ENCODE assay signal across 9 cellular contexts in the genomic region with DNA sequence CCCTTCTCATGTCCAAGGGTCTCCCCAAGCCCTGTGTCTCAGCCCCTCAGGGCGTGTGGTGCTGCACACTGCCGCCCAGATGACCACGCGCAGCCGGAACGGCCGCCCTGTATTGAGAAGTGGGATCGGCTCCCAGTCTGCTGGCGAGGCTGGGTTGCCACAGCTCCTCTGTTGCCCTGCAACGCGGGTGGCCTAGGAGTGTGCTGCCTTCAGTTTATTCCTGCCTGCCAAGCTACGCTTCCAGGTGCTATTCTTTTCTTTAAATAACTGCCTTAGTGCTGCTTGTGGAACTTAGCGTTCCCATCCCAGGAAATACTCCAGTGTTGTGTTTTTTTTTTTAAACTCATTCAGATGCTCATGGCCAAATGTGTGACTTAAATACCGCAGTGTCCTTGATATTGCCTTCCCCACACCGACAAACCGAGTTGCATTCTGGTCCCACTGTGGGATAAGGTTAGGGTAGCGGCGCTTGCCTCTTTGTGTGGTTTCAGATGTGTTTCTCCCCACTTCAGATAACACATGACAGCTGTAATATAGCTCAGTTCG. TPM values are rescaled to one million over a fixed set of nuclear protein-coding genes. Genes with fewer than 3 reads are reported as not detected.
DNase-seq lines count a peak whose midpoint lies in the region; ATAC-seq and TF ChIP-seq lines count a peak whose summit lies in the region.
"Had no signal": no experiment of that assay in that cellular context is flagged by ENCODE, and none has a peak within 500 bp of the region (broad histone marks: within the 10 kb centered on the region; RNA-seq: fewer than 3 reads in every experiment).

No MANE protein-coding gene starts in this region.

- no peak overlapping the region for H2AFZ ChIP-seq in HCT116 (ENCODE audit: low read depth, low read length, poor library complexity, severe bottlenecking)

- H3K9me2 ChIP-seq in HCT116 (ENCODE audit: insufficient read depth): no peaks in the 10 kb centered on the region

- BruUV-seq in HCT116 (replicated peaks; lab: Mats Ljungman, UMichigan): no TSS peak

- H3K9me3 ChIP-seq in HCT116 (ENCODE audit: control insufficient read depth in 1 of 2, insufficient read depth in 1 of 2, low read depth in 1 of 2, low read length in 2 of 2) (no peaks in the 10 kb centered on the region), iPS-18a (ENCODE audit: control insufficient read depth, low read depth, low read length) (no peaks in the 10 kb centered on the region)

- peak overlapping the region in 1 of 2 donors; percentile 37 for H3K27ac Mint-ChIP-seq in stimulated activated naive CD8-positive, alpha-beta T cell treated with anti-CD3 and anti-CD28 coated beads, Interleukin-15, amount 100 ng/mL, for 72 hours

- CTCF ChIA-PET in HCT116 (lab: Charles Lee): no interaction called here

- H3K79me2 ChIP-seq in HCT116 (ENCODE audit: insufficient read depth, low read length): peaks cover 100% of the 10 kb centered on the region

- H3K4me1 Mint-ChIP-seq in stimulated activated naive CD8-positive, alpha-beta T cell treated with anti-CD3 and anti-CD28 coated beads, Interleukin-15, amount 100 ng/mL, for 72 hours: peaks cover 58% of the 10 kb centered on the region

- H3K9ac ChIP-seq in HCT116 (ENCODE audit: low read length) (peak overlapping the region; percentile 37; the same call in 1 of the 2 replicates), iPS-18a (ENCODE audit: low read length) (no peak overlapping the region)

- peaks cover 11% of the 10 kb centered on the region; the same call in 1 of the 2 replicates for H4K20me1 ChIP-seq in HCT116 (ENCODE audit: insufficient read depth)

- intact Hi-C loops in HCT116 (cut with micrococcal nuclease): no loop called here

- POLR2A ChIA-PET in HCT116 (lab: Charles Lee): no interaction called here

- H3K4me3 ChIP-seq in HCT116 (replicated peaks in 1 of 2; ENCODE audit: low read depth in 1 of 2, low read length in 2 of 2) (no peak overlapping the region), iPS-18a (ENCODE audit: low read length) (no peak overlapping the region), skin epidermis (no peak overlapping the region)

- no peak for TF ChIP-seq CTCF in HCT116 (IDR thresholded peaks at IDR 0.05 in 2 of 3, conservative IDR thresholded peaks at IDR 0.05 in 1 of 3; ENCODE audit: borderline replicate concordance in 1 of 3, insufficient read depth in 1 of 3, low read depth in 2 of 3, low read length in 2 of 3)

- H3K27ac ChIP-seq in HCT116 (ENCODE audit: low read depth, low read length) (no peak overlapping the region), angular gyrus (ENCODE audit: low read depth, low read length) (peak overlapping the region; percentile 81), iPS-18a (ENCODE audit: low read length) (peak overlapping the region; percentile 12), skin epidermis (peak overlapping the region in 19 of 21 experiments; percentile 10 to 99 (median 81))

- peaks cover 7 to 22% of the 10 kb centered on the region in 2 experiments; a peak in 2 of 4 replicates for H3K36me3 ChIP-seq in HCT116 (ENCODE audit: control insufficient read depth in 1 of 2, insufficient read depth in 2 of 2, low read length in 2 of 2)
- no peaks in the 10 kb centered on the region for H3K36me3 ChIP-seq in iPS-18a (ENCODE audit: control insufficient read depth, low read depth, low read length)

- peaks cover 30% of the 10 kb centered on the region for H3K27me3 Mint-ChIP-seq in stimulated activated naive CD8-positive, alpha-beta T cell treated with anti-CD3 and anti-CD28 coated beads, Interleukin-15, amount 100 ng/mL, for 72 hours

- no peaks in the 10 kb centered on the region for H3K9me3 Mint-ChIP-seq in stimulated activated naive CD8-positive, alpha-beta T cell treated with anti-CD3 and anti-CD28 coated beads, Interleukin-15, amount 100 ng/mL, for 72 hours

- TF ChIP-seq POLR2A in HCT116 (IDR thresholded peaks at IDR 0.05; ENCODE audit: borderline replicate concordance, extremely low read depth, insufficient read depth, insufficient read length): no peak

- H3K4me3 Mint-ChIP-seq in stimulated activated naive CD8-positive, alpha-beta T cell treated with anti-CD3 and anti-CD28 coated beads, Interleukin-15, amount 100 ng/mL, for 72 hours: no peak overlapping the region
- H3K4me3 Mint-ChIP-seq: activated CD4-positive, alpha-beta T cell treated with anti-CD3 and anti-CD28 coated beads for 36 hours had no signal

- H3K4me2 ChIP-seq in HCT116 (ENCODE audit: low read length): peak overlapping the region; percentile 25

- no peak for DNase-seq in HCT116 (ENCODE audit: low read depth, low spot score)
- DNase-seq in stimulated activated naive CD8-positive, alpha-beta T cell treated with anti-CD3 and anti-CD28 coated beads, Interleukin-15, amount 100 ng/mL, for 72 hours: no peak
- no peak for DNase-seq in NCI-H146 treated with DMSO at 0.1 percent for 48 hours (lab: John Stamatoyannopoulos, UW; ENCODE audit: unreplicated experiment)
- DNase-seq in NCI-H1694 (lab: John Stamatoyannopoulos, UW): no peak
- DNase-seq: activated CD4-positive, alpha-beta T cell treated with anti-CD3 and anti-CD28 coated beads for 36 hours had no signal

- peaks cover 79 to 95% of the 10 kb centered on the region in 2 experiments for H3K4me1 ChIP-seq in HCT116 (ENCODE audit: control insufficient read depth in 1 of 2, insufficient read depth in 2 of 2, low read length in 2 of 2)
- peaks cover 75% of the 10 kb centered on the region for H3K4me1 ChIP-seq in iPS-18a (ENCODE audit: control insufficient read depth, low read depth, low read length)

- RAD21 ChIA-PET in HCT116 (lab: Charles Lee; ENCODE audit: low non-redundant PET in 1 of 2, low total read pairs in 2 of 2, uncharacterized antibody in 2 of 2, unreplicated experiment in 2 of 2): no interaction called here

- H3K27me3 ChIP-seq in HCT116 (ENCODE audit: insufficient read depth, low read length): no peaks in the 10 kb centered on the region
- H3K27me3 ChIP-seq in iPS-18a (ENCODE audit: control insufficient read depth, insufficient read depth, low read length): no peaks in the 10 kb centered on the region

- ATAC-seq in HCT116 (no peak), GM19324 (IDR thresholded peaks at IDR 0.05; ENCODE audit: low FRiP score, unreplicated experiment) (no peak)
- no peak for ATAC-seq in stimulated activated naive CD8-positive, alpha-beta T cell treated with anti-CD3 and anti-CD28 coated beads, Interleukin-15, amount 100 ng/mL, for 72 hours
- ATAC-seq: activated CD4-positive, alpha-beta T cell treated with anti-CD3 and anti-CD28 coated beads for 36 hours had no signal

- TF ChIP-seq RAD21 in HCT116 (IDR thresholded peaks at IDR 0.05; ENCODE audit: low read depth): no peak

TF ChIP-seq in HCT116, 20 proteins besides CTCF, POLR2A, EP300 and RAD21:
- TF ChIP-seq, protein P1, sequence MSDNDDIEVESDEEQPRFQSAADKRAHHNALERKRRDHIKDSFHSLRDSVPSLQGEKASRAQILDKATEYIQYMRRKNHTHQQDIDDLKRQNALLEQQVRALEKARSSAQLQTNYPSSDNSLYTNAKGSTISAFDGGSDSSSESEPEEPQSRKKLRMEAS (IDR thresholded peaks at IDR 0.05): no peak
- no peak for TF ChIP-seq SP1 (IDR thresholded peaks at IDR 0.05; ENCODE audit: low read depth)
- TF ChIP-seq CBX3 (IDR thresholded peaks at IDR 0.05; ENCODE audit: low read depth): no peak
- no peak for TF ChIP-seq POLR2AphosphoS5 (IDR thresholded peaks at IDR 0.05; ENCODE audit: low read depth, low read length)
- no peak for TF ChIP-seq TCF7L2 (IDR thresholded peaks at IDR 0.05; ENCODE audit: borderline replicate concordance, extremely low read depth, insufficient read depth, insufficient read length)
- TF ChIP-seq ZNF274 (IDR thresholded peaks at IDR 0.05; ENCODE audit: low read depth, low read length): no peak
- no peak for TF ChIP-seq CEBPB (IDR thresholded peaks at IDR 0.05; ENCODE audit: low read depth)
- no peak for TF ChIP-seq FOSL1 (IDR thresholded peaks at IDR 0.05; ENCODE audit: low read depth)
- TF ChIP-seq SIN3A (IDR thresholded peaks at IDR 0.05; ENCODE audit: low read depth): no peak
- no peak for TF ChIP-seq EZH2 (IDR thresholded peaks at IDR 0.05)
- TF ChIP-seq, protein P2, sequence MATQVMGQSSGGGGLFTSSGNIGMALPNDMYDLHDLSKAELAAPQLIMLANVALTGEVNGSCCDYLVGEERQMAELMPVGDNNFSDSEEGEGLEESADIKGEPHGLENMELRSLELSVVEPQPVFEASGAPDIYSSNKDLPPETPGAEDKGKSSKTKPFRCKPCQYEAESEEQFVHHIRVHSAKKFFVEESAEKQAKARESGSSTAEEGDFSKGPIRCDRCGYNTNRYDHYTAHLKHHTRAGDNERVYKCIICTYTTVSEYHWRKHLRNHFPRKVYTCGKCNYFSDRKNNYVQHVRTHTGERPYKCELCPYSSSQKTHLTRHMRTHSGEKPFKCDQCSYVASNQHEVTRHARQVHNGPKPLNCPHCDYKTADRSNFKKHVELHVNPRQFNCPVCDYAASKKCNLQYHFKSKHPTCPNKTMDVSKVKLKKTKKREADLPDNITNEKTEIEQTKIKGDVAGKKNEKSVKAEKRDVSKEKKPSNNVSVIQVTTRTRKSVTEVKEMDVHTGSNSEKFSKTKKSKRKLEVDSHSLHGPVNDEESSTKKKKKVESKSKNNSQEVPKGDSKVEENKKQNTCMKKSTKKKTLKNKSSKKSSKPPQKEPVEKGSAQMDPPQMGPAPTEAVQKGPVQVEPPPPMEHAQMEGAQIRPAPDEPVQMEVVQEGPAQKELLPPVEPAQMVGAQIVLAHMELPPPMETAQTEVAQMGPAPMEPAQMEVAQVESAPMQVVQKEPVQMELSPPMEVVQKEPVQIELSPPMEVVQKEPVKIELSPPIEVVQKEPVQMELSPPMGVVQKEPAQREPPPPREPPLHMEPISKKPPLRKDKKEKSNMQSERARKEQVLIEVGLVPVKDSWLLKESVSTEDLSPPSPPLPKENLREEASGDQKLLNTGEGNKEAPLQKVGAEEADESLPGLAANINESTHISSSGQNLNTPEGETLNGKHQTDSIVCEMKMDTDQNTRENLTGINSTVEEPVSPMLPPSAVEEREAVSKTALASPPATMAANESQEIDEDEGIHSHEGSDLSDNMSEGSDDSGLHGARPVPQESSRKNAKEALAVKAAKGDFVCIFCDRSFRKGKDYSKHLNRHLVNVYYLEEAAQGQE (IDR thresholded peaks at IDR 0.05; ENCODE audit: low read depth): no peak
TF ChIP-seq in HCT116: peak in this region for 0.

RNA-seq across cellular contexts. Expression of a gene that starts 16.6 kb away (rescaled TPM):
- total RNA-seq in HCT116 (2021; ENCODE audit: unreplicated experiment): 651 TPM
- polyA plus RNA-seq in HCT116 (2012): 635 and 727 TPM in 2 replicates

RNA-seq across cellular contexts. Expression of a gene that starts 45.0 kb away (rescaled TPM):
- 313 TPM for total RNA-seq in HCT116 (2021; ENCODE audit: unreplicated experiment)
- polyA plus RNA-seq in HCT116 (2012): 474 and 485 TPM in 2 replicates

RNA-seq across cellular contexts. Expression of a gene that starts 46.3 kb away (rescaled TPM):
- total RNA-seq in HCT116 (2021; ENCODE audit: unreplicated experiment): 9.1 TPM
- polyA plus RNA-seq in HCT116 (2012): 2.1 and 2.2 TPM in 2 replicates
